Comparison of ENCODE assay signal across 38 cellular contexts in the genomic region with DNA sequence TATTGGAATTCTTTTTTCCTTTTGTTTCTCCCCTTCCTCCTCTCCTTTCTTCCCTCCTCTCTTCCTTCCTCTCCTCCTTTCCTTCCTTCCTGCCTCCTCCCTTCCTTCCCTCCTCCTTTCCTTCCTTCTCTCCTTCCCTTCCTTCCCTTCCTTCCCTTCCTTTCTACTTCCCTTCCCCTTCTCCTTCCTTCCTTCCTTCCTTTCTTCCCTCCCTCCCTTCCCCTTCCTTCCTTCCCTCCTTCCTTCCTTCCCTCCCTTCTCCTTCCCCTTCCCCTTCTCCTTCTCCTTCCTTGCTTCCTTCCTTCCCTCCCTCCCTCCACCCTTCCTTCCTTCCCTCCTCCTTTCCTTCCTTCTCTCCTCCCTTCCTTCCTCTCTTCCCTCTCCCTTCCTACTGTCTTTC.
"Had no signal": no experiment of that assay in that cellular context is flagged by ENCODE, and none has a peak within 500 bp of the region (broad histone marks: within the 10 kb centered on the region; RNA-seq: fewer than 3 reads in every experiment).

No MANE protein-coding gene starts in this region.

- H3K4me3 Mint-ChIP-seq: activated naive CD4-positive, alpha-beta T cell treated with anti-CD3 and anti-CD28 coated beads for 36 hours; activated naive CD4-positive, alpha-beta T cell treated with anti-CD3 and anti-CD28 coated beads, Interleukin-2, amount 10 ng/mL, durations not matched to agents 7 days and 5 days; activated naive CD4-positive, alpha-beta T cell treated with anti-CD3 and anti-CD28 coated beads, Interleukin-2, amount 50 U/mL, for 24 hours; activated naive CD8-positive, alpha-beta T cell; activated naive CD8-positive, alpha-beta T cell treated with anti-CD3 and anti-CD28 coated beads for 36 hours; activated naive CD8-positive, alpha-beta T cell treated with anti-CD3 and anti-CD28 coated beads, Interleukin-2, amount 10 ng/mL, durations not matched to agents 7 days and 5 days; activated naive CD8-positive, alpha-beta T cell treated with anti-CD3 and anti-CD28 coated beads, Interleukin-2, amount 50 U/mL, for 24 hours; activated T-cell treated with anti-CD3 and anti-CD28 coated beads, Interleukin-2, amount 50 U/mL, for 24 hours; activated T-cell treated with anti-CD3 and anti-CD28 coated beads, Interleukin-2, amount 50 U/mL, for 4 hours; activated T-cell treated with anti-CD3 and anti-CD28 coated beads, Interleukin-2, amount 50 U/mL, for 72 hours; activated T-helper 1 cell treated with anti-CD3 and anti-CD28 coated beads, Interleukin-12 subunit alpha, Interleukin-12 subunit beta, Interleukin-2, Interleukin-4 antibody, amounts not matched to agents 30 ng/mL and 10 ng/mL and 1 ng/mL, durations not matched to agents 14 hours and 24 hours and 36 hours; activated T-helper 17 cell treated with anti-CD3 and anti-CD28 coated beads, Interleukin-2, amount 50 U/mL, for 72 hours; brain; central memory CD8-positive, alpha-beta T cell had no signal

- FAIRE-seq: astrocyte had no signal

- H3K4me1 ChIP-seq: adrenal gland, ascending aorta, body of pancreas, breast epithelium had no signal

- H3K27me3 ChIP-seq: adrenal gland, ascending aorta, body of pancreas, brain microvascular endothelial cell, breast epithelium, cardiac muscle cell had no signal

- H3K4me3 ChIP-seq: adrenal gland, ascending aorta, body of pancreas, breast epithelium, cardiac muscle cell had no signal

- H3K36me3 Mint-ChIP-seq: activated naive CD4-positive, alpha-beta T cell treated with anti-CD3 and anti-CD28 coated beads, Interleukin-2, amount 10 ng/mL, durations not matched to agents 7 days and 5 days; activated naive CD4-positive, alpha-beta T cell treated with anti-CD3 and anti-CD28 coated beads, Interleukin-2, amount 50 U/mL, for 24 hours; activated naive CD4-positive, alpha-beta T cell treated with anti-CD3 and anti-CD28 coated beads, Interleukin-2, amount 50 U/mL, for 72 hours; activated naive CD8-positive, alpha-beta T cell; activated naive CD8-positive, alpha-beta T cell treated with anti-CD3 and anti-CD28 coated beads for 36 hours; activated naive CD8-positive, alpha-beta T cell treated with anti-CD3 and anti-CD28 coated beads, Interleukin-2, amount 10 ng/mL, durations not matched to agents 7 days and 5 days; brain had no signal

- DNase-seq: activated effector memory CD4-positive, alpha-beta T cell treated with anti-CD3 and anti-CD28 coated beads, Interleukin-2, amount 50 U/mL, for 16 hours; activated effector memory CD4-positive, alpha-beta T cell treated with Interleukin-2 at 50 U/mL for 16 hours; activated gamma-delta T cell; activated gamma-delta T cell treated with Interleukin-2 at 50 U/mL for 16 hours; activated naive CD4-positive, alpha-beta T cell; activated naive CD4-positive, alpha-beta T cell treated with anti-CD3 and anti-CD28 coated beads for 36 hours; activated naive CD4-positive, alpha-beta T cell treated with anti-CD3 and anti-CD28 coated beads, Interleukin-2, amount 10 ng/mL, durations not matched to agents 7 days and 5 days; activated naive CD4-positive, alpha-beta T cell treated with anti-CD3 and anti-CD28 coated beads, Interleukin-2, amount 50 U/mL, for 16 hours; activated naive CD4-positive, alpha-beta T cell treated with Interleukin-2 at 50 U/mL for 16 hours; activated naive CD8-positive, alpha-beta T cell treated with anti-CD3 and anti-CD28 coated beads for 36 hours; activated naive CD8-positive, alpha-beta T cell treated with anti-CD3 and anti-CD28 coated beads, Interleukin-2, amount 10 ng/mL, durations not matched to agents 7 days and 5 days; activated naive CD8-positive, alpha-beta T cell treated with anti-CD3 and anti-CD28 coated beads, Interleukin-2, amount 50 U/mL, for 24 hours; activated T-cell treated with anti-CD3 and anti-CD28 coated beads, Interleukin-2, amount 50 U/mL, for 24 hours; activated T-cell treated with anti-CD3 and anti-CD28 coated beads, Interleukin-2, amount 50 U/mL, for 4 hours; activated T-cell treated with anti-CD3 and anti-CD28 coated beads, Interleukin-2, amount 50 U/mL, for 48 hours; activated T-cell treated with anti-CD3 and anti-CD28 coated beads, Interleukin-2, amount 50 U/mL, for 72 hours; adrenal gland; amniotic stem cell; amygdala; anterior cingulate cortex; aorta; body of pancreas; brain microvascular endothelial cell; caudate nucleus; central memory CD4-positive, alpha-beta T cell; cerebellar nuclear complex had no signal

- H3K9me3 Mint-ChIP-seq: activated naive CD4-positive, alpha-beta T cell treated with anti-CD3 and anti-CD28 coated beads, Interleukin-2, amount 10 ng/mL, durations not matched to agents 7 days and 5 days; activated naive CD8-positive, alpha-beta T cell treated with anti-CD3 and anti-CD28 coated beads for 36 hours; activated T-cell treated with anti-CD3 and anti-CD28 coated beads, Interleukin-2, amount 50 U/mL, for 24 hours; activated T-helper 17 cell treated with anti-CD3 and anti-CD28 coated beads, Interleukin-2, amount 50 U/mL, for 72 hours; activated T-helper 2 cell treated with anti-CD3 and anti-CD28 coated beads, Interferon-gamma antibody, Interleukin-2, Interleukin-4, amounts not matched to agents 10 μg/mL and 5 μg/mL and 100 μg/mL, durations not matched to agents 14 hours and 24 hours and 36 hours had no signal

- H3K4me1 Mint-ChIP-seq: activated naive CD4-positive, alpha-beta T cell treated with anti-CD3 and anti-CD28 coated beads, Interleukin-2, amount 10 ng/mL, durations not matched to agents 7 days and 5 days; activated naive CD4-positive, alpha-beta T cell treated with anti-CD3 and anti-CD28 coated beads, Interleukin-2, amount 50 U/mL, for 24 hours; activated naive CD8-positive, alpha-beta T cell treated with anti-CD3 and anti-CD28 coated beads for 36 hours; activated naive CD8-positive, alpha-beta T cell treated with anti-CD3 and anti-CD28 coated beads, Interleukin-2, amount 10 ng/mL, durations not matched to agents 7 days and 5 days; activated naive CD8-positive, alpha-beta T cell treated with anti-CD3 and anti-CD28 coated beads, Interleukin-2, amount 50 U/mL, for 24 hours; activated T-helper 17 cell treated with anti-CD3 and anti-CD28 coated beads, Interleukin-2, amount 50 U/mL, for 72 hours; brain; central memory CD8-positive, alpha-beta T cell had no signal

- H3K27ac Mint-ChIP-seq: activated naive CD4-positive, alpha-beta T cell treated with anti-CD3 and anti-CD28 coated beads for 36 hours; activated naive CD4-positive, alpha-beta T cell treated with anti-CD3 and anti-CD28 coated beads, Interleukin-2, amount 10 ng/mL, durations not matched to agents 7 days and 5 days; activated naive CD4-positive, alpha-beta T cell treated with anti-CD3 and anti-CD28 coated beads, Interleukin-2, amount 50 U/mL, for 24 hours; activated naive CD4-positive, alpha-beta T cell treated with anti-CD3 and anti-CD28 coated beads, Interleukin-2, amount 50 U/mL, for 72 hours; activated naive CD8-positive, alpha-beta T cell; activated naive CD8-positive, alpha-beta T cell treated with anti-CD3 and anti-CD28 coated beads for 36 hours; activated naive CD8-positive, alpha-beta T cell treated with anti-CD3 and anti-CD28 coated beads, Interleukin-2, amount 10 ng/mL, durations not matched to agents 7 days and 5 days; activated naive CD8-positive, alpha-beta T cell treated with anti-CD3 and anti-CD28 coated beads, Interleukin-2, amount 50 U/mL, for 24 hours; activated T-cell treated with anti-CD3 and anti-CD28 coated beads, Interleukin-2, amount 50 U/mL, for 24 hours; activated T-cell treated with anti-CD3 and anti-CD28 coated beads, Interleukin-2, amount 50 U/mL, for 72 hours; activated T-helper 1 cell treated with anti-CD3 and anti-CD28 coated beads, Interleukin-12 subunit alpha, Interleukin-12 subunit beta, Interleukin-2, Interleukin-4 antibody, amounts not matched to agents 30 ng/mL and 10 ng/mL and 1 ng/mL, durations not matched to agents 14 hours and 24 hours and 36 hours; activated T-helper 17 cell treated with anti-CD3 and anti-CD28 coated beads, Interleukin-2, amount 50 U/mL, for 72 hours; activated T-helper 2 cell treated with anti-CD3 and anti-CD28 coated beads, Interferon-gamma antibody, Interleukin-2, Interleukin-4, amounts not matched to agents 10 μg/mL and 5 μg/mL and 100 μg/mL, durations not matched to agents 14 hours and 24 hours and 36 hours; brain had no signal

- H3K27ac ChIP-seq: adrenal gland, ascending aorta, body of pancreas, brain microvascular endothelial cell, breast epithelium, cardiac muscle cell had no signal

- H3K36me3 ChIP-seq: adrenal gland, ascending aorta, brain microvascular endothelial cell, breast epithelium, cardiac muscle cell had no signal

- ATAC-seq: activated naive CD4-positive, alpha-beta T cell treated with anti-CD3 and anti-CD28 coated beads, Interleukin-2, amount 50 U/mL, for 72 hours; activated naive CD8-positive, alpha-beta T cell treated with anti-CD3 and anti-CD28 coated beads, Interleukin-2, amount 50 U/mL, for 24 hours; activated T-cell treated with anti-CD3 and anti-CD28 coated beads, Interleukin-2, amount 50 U/mL, for 4 hours; activated T-cell treated with anti-CD3 and anti-CD28 coated beads, Interleukin-2, amount 50 U/mL, for 72 hours; activated T-helper 17 cell treated with anti-CD3 and anti-CD28 coated beads, Interleukin-2, amount 50 U/mL, for 72 hours; body of pancreas had no signal

- H3K9me3 ChIP-seq: adrenal gland, ascending aorta, body of pancreas, breast epithelium had no signal

- H3K27me3 Mint-ChIP-seq: activated naive CD4-positive, alpha-beta T cell treated with anti-CD3 and anti-CD28 coated beads, Interleukin-2, amount 10 ng/mL, durations not matched to agents 7 days and 5 days; activated naive CD8-positive, alpha-beta T cell treated with anti-CD3 and anti-CD28 coated beads, Interleukin-2, amount 10 ng/mL, durations not matched to agents 7 days and 5 days; activated T-cell treated with anti-CD3 and anti-CD28 coated beads, Interleukin-2, amount 50 U/mL, for 24 hours; activated T-helper 17 cell treated with anti-CD3 and anti-CD28 coated beads, Interleukin-2, amount 50 U/mL, for 72 hours; central memory CD8-positive, alpha-beta T cell had no signal
